In genomic region chr6:53417141-53417540, GRCh38 we compare ENCODE assay signal across 16 cellular contexts.
"Had no signal": no experiment of that assay in that cellular context is flagged by ENCODE, and none has a peak within 500 bp of the region (broad histone marks: within the 10 kb centered on the region; RNA-seq: fewer than 3 reads in every experiment).

No MANE protein-coding gene starts in this region.

- H3K27ac Mint-ChIP-seq: activated naive CD8-positive, alpha-beta T cell treated with anti-CD3 and anti-CD28 coated beads, Interleukin-2, amount 10 ng/mL, durations not matched to agents 7 days and 5 days; activated T-helper 1 cell treated with anti-CD3 and anti-CD28 coated beads, Interleukin-12 subunit alpha, Interleukin-12 subunit beta, Interleukin-2, Interleukin-4 antibody, amounts not matched to agents 30 ng/mL and 10 ng/mL and 1 ng/mL, durations not matched to agents 14 hours and 24 hours and 36 hours; memory B cell; naive thymus-derived CD8-positive, alpha-beta T cell had no signal

- H3K36me3 Mint-ChIP-seq: activated naive CD8-positive, alpha-beta T cell treated with anti-CD3 and anti-CD28 coated beads, Interleukin-2, amount 10 ng/mL, durations not matched to agents 7 days and 5 days; memory B cell; naive thymus-derived CD8-positive, alpha-beta T cell had no signal

- DNase-seq: activated naive CD8-positive, alpha-beta T cell treated with anti-CD3 and anti-CD28 coated beads, Interleukin-2, amount 10 ng/mL, durations not matched to agents 7 days and 5 days; erythroblast; hypothalamus; kidney; left ventricle myocardium inferior; naive thymus-derived CD8-positive, alpha-beta T cell; posterior cingulate gyrus; small intestine; stimulated activated CD4-positive, alpha-beta T cell treated with anti-CD3 and anti-CD28 coated beads, Interleukin-4, amount 100 ng/mL, for 24 hours; stimulated activated naive CD4-positive, alpha-beta T cell; trophoblast cell had no signal

- ATAC-seq: activated CD4-positive, CD25-positive, alpha-beta regulatory T cell treated with anti-CD3 and anti-CD28 coated beads, Interleukin-2, amount 50 U/mL, for 24 hours; naive thymus-derived CD8-positive, alpha-beta T cell had no signal

- H3K27me3 ChIP-seq: breast epithelium, right atrium auricular region had no signal

- H3K27me3 Mint-ChIP-seq: memory B cell had no signal

- H3K9me3 Mint-ChIP-seq: activated naive CD8-positive, alpha-beta T cell treated with anti-CD3 and anti-CD28 coated beads, Interleukin-2, amount 10 ng/mL, durations not matched to agents 7 days and 5 days; activated T-helper 1 cell treated with anti-CD3 and anti-CD28 coated beads, Interleukin-12 subunit alpha, Interleukin-12 subunit beta, Interleukin-2, Interleukin-4 antibody, amounts not matched to agents 30 ng/mL and 10 ng/mL and 1 ng/mL, durations not matched to agents 14 hours and 24 hours and 36 hours; memory B cell; naive thymus-derived CD8-positive, alpha-beta T cell had no signal

- H3K4me3 ChIP-seq: breast epithelium, left ventricle myocardium inferior, right atrium auricular region had no signal

- H3K4me3 Mint-ChIP-seq: activated naive CD8-positive, alpha-beta T cell treated with anti-CD3 and anti-CD28 coated beads, Interleukin-2, amount 10 ng/mL, durations not matched to agents 7 days and 5 days; activated T-helper 1 cell treated with anti-CD3 and anti-CD28 coated beads, Interleukin-12 subunit alpha, Interleukin-12 subunit beta, Interleukin-2, Interleukin-4 antibody, amounts not matched to agents 30 ng/mL and 10 ng/mL and 1 ng/mL, durations not matched to agents 14 hours and 24 hours and 36 hours; memory B cell; naive thymus-derived CD8-positive, alpha-beta T cell had no signal

- H3K9me3 ChIP-seq: breast epithelium, left ventricle myocardium inferior, right atrium auricular region had no signal

- H3K36me3 ChIP-seq: breast epithelium, left ventricle myocardium inferior, right atrium auricular region had no signal

- H3K27ac ChIP-seq: breast epithelium, left ventricle myocardium inferior, right atrium auricular region had no signal

- H3K4me1 ChIP-seq: breast epithelium, left ventricle myocardium inferior, right atrium auricular region had no signal

- H3K4me1 Mint-ChIP-seq: activated naive CD8-positive, alpha-beta T cell treated with anti-CD3 and anti-CD28 coated beads, Interleukin-2, amount 10 ng/mL, durations not matched to agents 7 days and 5 days; memory B cell; naive thymus-derived CD8-positive, alpha-beta T cell had no signal
